Comparison of ENCODE assay signal across 12 cellular contexts in the genomic region with DNA sequence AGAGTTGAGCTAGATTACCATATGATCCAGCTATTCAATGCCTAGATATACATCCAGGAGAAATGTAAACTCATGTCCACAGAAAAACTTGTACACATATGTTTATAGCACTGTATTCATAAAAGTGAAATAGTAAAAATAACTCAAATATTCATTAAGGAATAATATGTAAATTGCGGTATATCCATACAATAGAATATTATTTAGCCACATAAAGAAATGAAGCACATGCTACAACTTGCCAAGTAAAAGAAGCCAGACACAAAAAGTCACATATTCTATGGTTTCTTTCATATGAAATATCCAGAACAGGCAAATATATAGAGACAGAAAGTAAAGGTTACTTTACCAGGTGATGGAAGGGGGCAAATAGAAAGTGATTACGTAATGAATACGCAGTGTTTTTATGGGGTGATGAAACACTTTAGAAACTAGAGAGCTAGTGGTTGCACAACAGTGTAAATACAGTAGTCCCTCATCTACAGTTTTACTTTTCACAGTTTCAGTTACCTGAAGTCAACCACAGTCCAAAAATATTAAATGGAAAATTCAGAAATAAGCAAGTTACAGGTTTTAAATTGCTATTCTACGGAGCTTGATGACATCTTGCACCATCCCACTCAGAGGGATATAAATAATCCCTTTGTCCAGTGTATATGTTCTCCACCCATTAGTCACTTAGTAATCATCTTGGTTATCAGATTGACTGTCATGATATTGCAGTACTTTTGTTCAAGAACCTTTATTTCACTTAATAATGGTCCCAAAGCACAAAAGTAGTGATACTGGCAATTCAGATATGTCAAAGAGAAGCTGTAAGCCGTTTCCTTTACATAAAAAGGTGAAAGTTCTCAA.
DNase-seq lines count a peak whose midpoint lies in the region; ATAC-seq, FAIRE-seq and TF ChIP-seq lines count a peak whose summit lies in the region.
"Had no signal": no experiment of that assay in that cellular context is flagged by ENCODE, and none has a peak within 500 bp of the region (broad histone marks: within the 10 kb centered on the region; RNA-seq: fewer than 3 reads in every experiment).

No MANE protein-coding gene starts in this region.

- H4K20me1 ChIP-seq in astrocyte (ENCODE audit: insufficient read depth, low read length): peaks cover 79% of the 10 kb centered on the region

- H3K4me1 Mint-ChIP-seq in activated CD8-positive, alpha-beta T cell treated with anti-CD3 and anti-CD28 coated beads for 36 hours (ENCODE audit: low read depth): peaks cover 62% of the 10 kb centered on the region
- H3K4me1 Mint-ChIP-seq in activated CD8-positive, alpha-beta T cell treated with anti-CD3 and anti-CD28 coated beads, Interleukin-2, amount 10 ng/mL, durations not matched to agents 7 days and 5 days (ENCODE audit: low read depth): peaks cover 10% of the 10 kb centered on the region
- peaks cover 34% of the 10 kb centered on the region for H3K4me1 Mint-ChIP-seq in astrocyte (ENCODE audit: low read depth, unreplicated experiment)
- peaks cover 21% of the 10 kb centered on the region for H3K4me1 Mint-ChIP-seq in activated CD4-positive, alpha-beta T cell treated with anti-CD3 and anti-CD28 coated beads, Interleukin-2, amount 10 ng/mL, durations not matched to agents 24 days and 14 days

- H3K79me2 ChIP-seq in astrocyte (ENCODE audit: insufficient read depth, low read length): peaks cover 95% of the 10 kb centered on the region

- H3K27me3 Mint-ChIP-seq in activated CD8-positive, alpha-beta T cell treated with anti-CD3 and anti-CD28 coated beads for 36 hours: no peaks in the 10 kb centered on the region
- no peaks in the 10 kb centered on the region for H3K27me3 Mint-ChIP-seq in activated CD8-positive, alpha-beta T cell treated with anti-CD3 and anti-CD28 coated beads, Interleukin-2, amount 10 ng/mL, durations not matched to agents 7 days and 5 days (ENCODE audit: low read depth)
- no peaks in the 10 kb centered on the region for H3K27me3 Mint-ChIP-seq in astrocyte (ENCODE audit: low read depth, unreplicated experiment)
- no peaks in the 10 kb centered on the region for H3K27me3 Mint-ChIP-seq in activated CD4-positive, alpha-beta T cell treated with anti-CD3 and anti-CD28 coated beads, Interleukin-2, amount 10 ng/mL, durations not matched to agents 24 days and 14 days

- no peak overlapping the region for H2AFZ ChIP-seq in astrocyte (ENCODE audit: low read depth, low read length)

- H3K4me3 ChIP-seq in astrocyte (ENCODE audit: insufficient read depth, low read depth, low read length) (no peak overlapping the region), skeletal muscle satellite cell (ENCODE audit: low read length) (no peak overlapping the region)
- H3K4me3 ChIP-seq: cardiac muscle cell, heart left ventricle had no signal

- CTCF ChIA-PET in activated CD8-positive, alpha-beta T cell treated with anti-CD3 and anti-CD28 coated beads for 36 hours (lab: Charles Lee): interaction anchor here (0.6 to 1.0 kb wide), 2 partner anchors 19 to 89 kb away, joined by 3 read pairs; no protein-coding TSS in a partner anchor
- CTCF ChIA-PET in activated CD8-positive, alpha-beta T cell treated with anti-CD3 and anti-CD28 coated beads, Interleukin-2, amount 10 ng/mL, durations not matched to agents 7 days and 5 days (lab: Charles Lee): no interaction called here

- H3K4me1 ChIP-seq in astrocyte (ENCODE audit: insufficient read depth, low read length) (peaks cover 2% of the 10 kb centered on the region), skeletal muscle satellite cell (ENCODE audit: control insufficient read depth, insufficient read depth, low read length) (peaks cover 28% of the 10 kb centered on the region)

- H3K36me3 Mint-ChIP-seq in activated CD8-positive, alpha-beta T cell treated with anti-CD3 and anti-CD28 coated beads for 36 hours (ENCODE audit: low read depth): peaks cover 53% of the 10 kb centered on the region
- H3K36me3 Mint-ChIP-seq in activated CD8-positive, alpha-beta T cell treated with anti-CD3 and anti-CD28 coated beads, Interleukin-2, amount 10 ng/mL, durations not matched to agents 7 days and 5 days (ENCODE audit: low read depth): peaks cover 50% of the 10 kb centered on the region
- H3K36me3 Mint-ChIP-seq in astrocyte (ENCODE audit: low read depth, unreplicated experiment): peaks cover 4% of the 10 kb centered on the region
- peaks cover 36% of the 10 kb centered on the region for H3K36me3 Mint-ChIP-seq in activated CD4-positive, alpha-beta T cell treated with anti-CD3 and anti-CD28 coated beads, Interleukin-2, amount 10 ng/mL, durations not matched to agents 24 days and 14 days (ENCODE audit: low read depth)

- H3K27me3 ChIP-seq in astrocyte (ENCODE audit: insufficient read depth, low read length) (no peaks in the 10 kb centered on the region), skeletal muscle satellite cell (ENCODE audit: control insufficient read depth, insufficient read depth, low read length) (no peaks in the 10 kb centered on the region)
- H3K27me3 ChIP-seq: cardiac muscle cell, heart left ventricle had no signal

- no peak overlapping the region for H3K4me3 Mint-ChIP-seq in activated CD8-positive, alpha-beta T cell treated with anti-CD3 and anti-CD28 coated beads for 36 hours
- H3K4me3 Mint-ChIP-seq in activated CD8-positive, alpha-beta T cell treated with anti-CD3 and anti-CD28 coated beads, Interleukin-2, amount 10 ng/mL, durations not matched to agents 7 days and 5 days: no peak overlapping the region
- H3K4me3 Mint-ChIP-seq in astrocyte (ENCODE audit: unreplicated experiment): no peak overlapping the region
- no peak overlapping the region for H3K4me3 Mint-ChIP-seq in activated CD4-positive, alpha-beta T cell treated with anti-CD3 and anti-CD28 coated beads, Interleukin-2, amount 10 ng/mL, durations not matched to agents 24 days and 14 days

- intact Hi-C loops in activated CD8-positive, alpha-beta T cell treated with anti-CD3 and anti-CD28 coated beads for 36 hours (cut with micrococcal nuclease): loop anchor here (5.0 kb wide), 1 partner anchor 232 kb away; no protein-coding TSS in a partner anchor
- intact Hi-C loops in activated CD4-positive, alpha-beta T cell treated with anti-CD3 and anti-CD28 coated beads, Interleukin-2, amount 10 ng/mL, durations not matched to agents 24 days and 14 days (cut with micrococcal nuclease): no loop called here

- no peak overlapping the region for H3K4me2 ChIP-seq in astrocyte (ENCODE audit: low read length)
- peak overlapping the region; percentile 15 for H3K4me2 ChIP-seq in skeletal muscle satellite cell (ENCODE audit: low read length)

- no peak for DNase-seq in activated CD8-positive, alpha-beta T cell treated with anti-CD3 and anti-CD28 coated beads for 36 hours
- no peak for DNase-seq in activated CD8-positive, alpha-beta T cell treated with anti-CD3 and anti-CD28 coated beads, Interleukin-2, amount 10 ng/mL, durations not matched to agents 7 days and 5 days
- DNase-seq in astrocyte (ENCODE audit: low read depth): peak; percentile 49
- no peak for DNase-seq in activated naive CD4-positive, alpha-beta T cell treated with Interleukin-2 at 50 U/mL for 16 hours
- no peak for DNase-seq in activated CD4-positive, alpha-beta T cell treated with anti-CD3 and anti-CD28 coated beads, Interleukin-2, amount 10 ng/mL, durations not matched to agents 24 days and 14 days
- DNase-seq in SW 1271 (lab: John Stamatoyannopoulos, UW): no peak
- DNase-seq: activated CD8-positive, alpha-beta memory T cell treated with anti-CD3 and anti-CD28 coated beads for 24 hours; heart left ventricle; stimulated activated CD4-positive, alpha-beta T cell treated with anti-CD3 and anti-CD28 coated beads, Interleukin-2, amount 100 ng/mL, for 24 hours had no signal

- ATAC-seq in activated CD8-positive, alpha-beta T cell treated with anti-CD3 and anti-CD28 coated beads for 36 hours: peak; percentile 30
- no peak for ATAC-seq in activated CD8-positive, alpha-beta T cell treated with anti-CD3 and anti-CD28 coated beads, Interleukin-2, amount 10 ng/mL, durations not matched to agents 7 days and 5 days
- peak; percentile 80 for ATAC-seq in HG03521 (IDR thresholded peaks at IDR 0.05; ENCODE audit: unreplicated experiment)
- ATAC-seq: heart left ventricle had no signal

- H3K9me3 Mint-ChIP-seq in activated CD8-positive, alpha-beta T cell treated with anti-CD3 and anti-CD28 coated beads for 36 hours: peaks cover 13% of the 10 kb centered on the region
- H3K9me3 Mint-ChIP-seq in activated CD8-positive, alpha-beta T cell treated with anti-CD3 and anti-CD28 coated beads, Interleukin-2, amount 10 ng/mL, durations not matched to agents 7 days and 5 days (ENCODE audit: insufficient read depth): peaks cover 8% of the 10 kb centered on the region
- peaks cover 2% of the 10 kb centered on the region for H3K9me3 Mint-ChIP-seq in astrocyte (ENCODE audit: unreplicated experiment)
- peaks cover 7% of the 10 kb centered on the region for H3K9me3 Mint-ChIP-seq in activated CD4-positive, alpha-beta T cell treated with anti-CD3 and anti-CD28 coated beads, Interleukin-2, amount 10 ng/mL, durations not matched to agents 24 days and 14 days

- no peaks in the 10 kb centered on the region for H3K9me3 ChIP-seq in astrocyte (ENCODE audit: insufficient read depth, low read depth, low read length)
- no peaks in the 10 kb centered on the region for H3K9me3 ChIP-seq in skeletal muscle satellite cell (replicated peaks; ENCODE audit: low read length)

- H3K27ac ChIP-seq in astrocyte (ENCODE audit: low read depth, low read length): no peak overlapping the region
- H3K27ac ChIP-seq: cardiac muscle cell, heart left ventricle had no signal

- no peak overlapping the region for H3K27ac Mint-ChIP-seq in activated CD8-positive, alpha-beta T cell treated with anti-CD3 and anti-CD28 coated beads for 36 hours
- H3K27ac Mint-ChIP-seq in activated CD8-positive, alpha-beta T cell treated with anti-CD3 and anti-CD28 coated beads, Interleukin-2, amount 10 ng/mL, durations not matched to agents 7 days and 5 days: no peak overlapping the region
- H3K27ac Mint-ChIP-seq in astrocyte (ENCODE audit: unreplicated experiment): no peak overlapping the region
- no peak overlapping the region for H3K27ac Mint-ChIP-seq in activated CD4-positive, alpha-beta T cell treated with anti-CD3 and anti-CD28 coated beads, Interleukin-2, amount 10 ng/mL, durations not matched to agents 24 days and 14 days

- H3K36me3 ChIP-seq in astrocyte (ENCODE audit: insufficient read depth, low read length): peaks cover 4% of the 10 kb centered on the region
- no peaks in the 10 kb centered on the region for H3K36me3 ChIP-seq in skeletal muscle satellite cell (ENCODE audit: insufficient read depth, low read length)
- H3K36me3 ChIP-seq: cardiac muscle cell, heart left ventricle had no signal

- H3K9ac ChIP-seq in astrocyte (ENCODE audit: low read length): no peak overlapping the region
- H3K9ac ChIP-seq in skeletal muscle satellite cell (ENCODE audit: low read depth, low read length): no peak overlapping the region

- POLR2A ChIA-PET in activated CD8-positive, alpha-beta T cell treated with anti-CD3 and anti-CD28 coated beads for 36 hours (lab: Charles Lee): interaction anchor here (1.0 kb wide), 1 partner anchor 63 kb away, joined by 4 read pairs; no protein-coding TSS in a partner anchor
- POLR2A ChIA-PET in activated CD8-positive, alpha-beta T cell treated with anti-CD3 and anti-CD28 coated beads, Interleukin-2, amount 10 ng/mL, durations not matched to agents 7 days and 5 days (lab: Charles Lee): no interaction called here

- FAIRE-seq in astrocyte (lab: Jason Lieb, UNC): no peak

- no peak for TF ChIP-seq CTCF in activated CD8-positive, alpha-beta T cell treated with anti-CD3 and anti-CD28 coated beads for 36 hours (IDR thresholded peaks at IDR 0.05)
- no peak for TF ChIP-seq CTCF in astrocyte (IDR thresholded peaks at IDR 0.05; ENCODE audit: insufficient read depth, low read depth, low read length)
